1 cellular context compared by ENCODE assay signal in genomic region chr11:35111171-35112055, GRCh38.
TF ChIP-seq lines count a peak whose summit lies in the region.

No MANE protein-coding gene starts in this region.

TF ChIP-seq in HepG2, 621 proteins besides CTCF, POLR2A, EP300 and RAD21 (continued from another document):
- TF ChIP-seq CHD4 (IDR thresholded peaks at IDR 0.05; ENCODE audit: borderline replicate concordance, low read length): no peak
- TF ChIP-seq ZNF761 (CRISPR knock-in tag; conservative IDR thresholded peaks at IDR 0.05): no peak
- no peak for TF ChIP-seq SMAD9 (CRISPR knock-in tag; IDR thresholded peaks at IDR 0.05)
- no peak for TF ChIP-seq ATF7 (IDR thresholded peaks at IDR 0.05)
- no peak for TF ChIP-seq ATF7 (CRISPR knock-in tag; IDR thresholded peaks at IDR 0.05)
- no peak for TF ChIP-seq RBFOX2 (IDR thresholded peaks at IDR 0.05; ENCODE audit: low read depth, low read length)
- TF ChIP-seq ZBTB44 (CRISPR knock-in tag; IDR thresholded peaks at IDR 0.05): no peak
- TF ChIP-seq MYNN (CRISPR knock-in tag; IDR thresholded peaks at IDR 0.05; ENCODE audit: low read depth): no peak
- TF ChIP-seq, protein P1, sequence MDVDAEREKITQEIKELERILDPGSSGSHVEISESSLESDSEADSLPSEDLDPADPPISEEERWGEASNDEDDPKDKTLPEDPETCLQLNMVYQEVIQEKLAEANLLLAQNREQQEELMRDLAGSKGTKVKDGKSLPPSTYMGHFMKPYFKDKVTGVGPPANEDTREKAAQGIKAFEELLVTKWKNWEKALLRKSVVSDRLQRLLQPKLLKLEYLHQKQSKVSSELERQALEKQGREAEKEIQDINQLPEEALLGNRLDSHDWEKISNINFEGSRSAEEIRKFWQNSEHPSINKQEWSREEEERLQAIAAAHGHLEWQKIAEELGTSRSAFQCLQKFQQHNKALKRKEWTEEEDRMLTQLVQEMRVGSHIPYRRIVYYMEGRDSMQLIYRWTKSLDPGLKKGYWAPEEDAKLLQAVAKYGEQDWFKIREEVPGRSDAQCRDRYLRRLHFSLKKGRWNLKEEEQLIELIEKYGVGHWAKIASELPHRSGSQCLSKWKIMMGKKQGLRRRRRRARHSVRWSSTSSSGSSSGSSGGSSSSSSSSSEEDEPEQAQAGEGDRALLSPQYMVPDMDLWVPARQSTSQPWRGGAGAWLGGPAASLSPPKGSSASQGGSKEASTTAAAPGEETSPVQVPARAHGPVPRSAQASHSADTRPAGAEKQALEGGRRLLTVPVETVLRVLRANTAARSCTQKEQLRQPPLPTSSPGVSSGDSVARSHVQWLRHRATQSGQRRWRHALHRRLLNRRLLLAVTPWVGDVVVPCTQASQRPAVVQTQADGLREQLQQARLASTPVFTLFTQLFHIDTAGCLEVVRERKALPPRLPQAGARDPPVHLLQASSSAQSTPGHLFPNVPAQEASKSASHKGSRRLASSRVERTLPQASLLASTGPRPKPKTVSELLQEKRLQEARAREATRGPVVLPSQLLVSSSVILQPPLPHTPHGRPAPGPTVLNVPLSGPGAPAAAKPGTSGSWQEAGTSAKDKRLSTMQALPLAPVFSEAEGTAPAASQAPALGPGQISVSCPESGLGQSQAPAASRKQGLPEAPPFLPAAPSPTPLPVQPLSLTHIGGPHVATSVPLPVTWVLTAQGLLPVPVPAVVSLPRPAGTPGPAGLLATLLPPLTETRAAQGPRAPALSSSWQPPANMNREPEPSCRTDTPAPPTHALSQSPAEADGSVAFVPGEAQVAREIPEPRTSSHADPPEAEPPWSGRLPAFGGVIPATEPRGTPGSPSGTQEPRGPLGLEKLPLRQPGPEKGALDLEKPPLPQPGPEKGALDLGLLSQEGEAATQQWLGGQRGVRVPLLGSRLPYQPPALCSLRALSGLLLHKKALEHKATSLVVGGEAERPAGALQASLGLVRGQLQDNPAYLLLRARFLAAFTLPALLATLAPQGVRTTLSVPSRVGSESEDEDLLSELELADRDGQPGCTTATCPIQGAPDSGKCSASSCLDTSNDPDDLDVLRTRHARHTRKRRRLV (CRISPR knock-in tag; IDR thresholded peaks at IDR 0.05): no peak
- no peak for TF ChIP-seq ZNF282 (IDR thresholded peaks at IDR 0.05; ENCODE audit: partially characterized antibody)
- TF ChIP-seq ZNF775 (CRISPR knock-in tag; IDR thresholded peaks at IDR 0.05; ENCODE audit: borderline replicate concordance): no peak
- TF ChIP-seq ZFP62 (CRISPR knock-in tag; IDR thresholded peaks at IDR 0.05): no peak
- TF ChIP-seq SSRP1 (CRISPR knock-in tag; IDR thresholded peaks at IDR 0.05): no peak
- TF ChIP-seq ZNF180 (CRISPR knock-in tag; IDR thresholded peaks at IDR 0.05; ENCODE audit: borderline replicate concordance, low read depth): no peak
